In the genomic region with DNA sequence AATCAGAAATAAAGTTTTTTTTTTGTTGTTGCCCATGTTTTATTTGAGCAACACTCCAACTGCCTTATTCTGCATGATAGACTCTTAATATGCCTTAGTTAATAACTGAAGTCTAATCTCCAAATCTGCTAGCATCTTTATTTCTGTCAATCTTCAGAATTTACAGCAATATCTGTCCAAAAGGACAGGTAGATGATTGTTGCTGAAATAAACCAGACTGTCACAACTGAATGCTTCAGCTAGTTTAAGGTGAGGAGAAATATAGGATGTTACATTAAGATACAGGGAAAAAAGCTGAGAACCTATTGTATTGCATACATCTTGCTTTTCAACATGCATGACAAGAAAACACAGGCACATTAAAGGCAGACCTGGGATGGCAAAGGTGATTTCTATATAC, we compare ENCODE assay signal across 8 cellular contexts.
"Had no signal": no experiment of that assay in that cellular context is flagged by ENCODE, and none has a peak within 500 bp of the region (broad histone marks: within the 10 kb centered on the region; RNA-seq: fewer than 3 reads in every experiment).

No MANE protein-coding gene starts in this region.

- H3K9ac ChIP-seq: GM23248 had no signal

- H3K4me2 ChIP-seq: GM23338 had no signal

- H3K9me3 ChIP-seq: HAP-1 had no signal

- H2AFZ ChIP-seq: GM23248, GM23338 had no signal

- H3K36me3 ChIP-seq: HAP-1 had no signal

- DNase-seq: GM23248, GOT3, H7, H9, HCEC 1CT, HFFc6 had no signal

- H3K27ac ChIP-seq: GM23248 had no signal

- H3K4me3 ChIP-seq: GM23248, GM23338, HAP-1 had no signal
